Comparison of ENCODE assay signal across 23 cellular contexts in the genomic region with DNA sequence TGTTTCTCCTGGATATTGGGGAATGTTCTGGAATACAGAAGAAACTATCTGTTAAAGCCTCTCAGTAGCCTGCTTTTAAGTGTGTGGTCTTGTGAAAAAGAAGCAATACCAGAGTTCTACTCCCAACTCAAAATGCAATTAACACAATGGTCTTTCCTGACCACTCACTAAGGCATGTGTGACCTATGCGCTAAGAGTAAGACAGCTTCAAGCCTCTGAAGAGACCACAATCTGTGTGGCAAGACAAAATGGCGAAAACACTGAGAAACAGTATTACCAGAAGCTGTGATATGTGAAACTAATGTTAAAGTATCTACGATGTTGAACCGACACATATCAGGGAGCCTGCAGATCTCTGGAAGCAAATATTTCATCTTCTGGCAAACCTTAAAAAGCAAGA.
"Had no signal": no experiment of that assay in that cellular context is flagged by ENCODE, and none has a peak within 500 bp of the region (broad histone marks: within the 10 kb centered on the region; RNA-seq: fewer than 3 reads in every experiment).

No MANE protein-coding gene starts in this region.

- H3K9me3 Mint-ChIP-seq: nephron; stimulated activated naive B cell treated with anti-CD40 and anti-IgM and Interleukin-4, amounts not matched to agents 10 μg/mL and 1 μg/mL and 100 μg/mL, for 72 hours; type B pancreatic cell had no signal

- ATAC-seq: esophagus mucosa; heart left ventricle; mucosa of descending colon; right lobe of liver; stimulated activated naive B cell treated with anti-CD40 and anti-IgM and Interleukin-4, amounts not matched to agents 10 μg/mL and 1 μg/mL and 100 μg/mL, for 72 hours had no signal

- H3K27me3 Mint-ChIP-seq: stimulated activated naive B cell treated with anti-CD40 and anti-IgM and Interleukin-4, amounts not matched to agents 10 μg/mL and 1 μg/mL and 100 μg/mL, for 72 hours; type B pancreatic cell had no signal

- H3K36me3 ChIP-seq: prostate gland, right lobe of liver had no signal

- H3K27ac ChIP-seq: heart left ventricle, parathyroid adenoma, prostate gland, right lobe of liver had no signal

- H3K27ac Mint-ChIP-seq: nephron; stimulated activated naive B cell treated with anti-CD40 and anti-IgM and Interleukin-4, amounts not matched to agents 10 μg/mL and 1 μg/mL and 100 μg/mL, for 72 hours; type B pancreatic cell had no signal

- H3K27me3 ChIP-seq: dorsolateral prefrontal cortex, heart left ventricle, right lobe of liver had no signal

- H3K4me3 ChIP-seq: dorsolateral prefrontal cortex, heart left ventricle, mucosa of descending colon, prostate gland, right lobe of liver had no signal

- H3K4me3 Mint-ChIP-seq: nephron; stimulated activated naive B cell treated with anti-CD40 and anti-IgM and Interleukin-4, amounts not matched to agents 10 μg/mL and 1 μg/mL and 100 μg/mL, for 72 hours; type B pancreatic cell had no signal

- FAIRE-seq: endometrium, frontal cortex, islet of Langerhans, urothelium cell line had no signal

- H3K9me3 ChIP-seq: heart left ventricle, mucosa of descending colon, prostate gland, right lobe of liver had no signal

- H3K4me1 ChIP-seq: prostate gland, right lobe of liver had no signal

- DNase-seq: cortex of kidney; effector CD8-positive, alpha-beta T cell; heart left ventricle; hippocampal formation; kidney glomerular epithelial cell; mammary epithelial cell; mucosa of descending colon; occipital lobe; right lobe of liver; stimulated activated CD4-positive, alpha-beta T cell treated with anti-CD3 and anti-CD28 coated beads, Interleukin-15, amount 100 ng/mL, for 24 hours; stimulated activated CD4-positive, alpha-beta T cell treated with anti-CD3 and anti-CD28 coated beads, Interleukin-2, amount 100 ng/mL, for 24 hours; stimulated activated CD4-positive, alpha-beta T cell treated with anti-CD3 and anti-CD28 coated beads, Interleukin-4, amount 100 ng/mL, for 4 hours; stimulated activated naive B cell treated with anti-CD40 and anti-IgM and Interleukin-4, amounts not matched to agents 10 μg/mL and 1 μg/mL and 100 μg/mL, for 72 hours had no signal
